In genomic region chr10:91287912-91288311, GRCh38 we compare ENCODE assay signal across 21 cellular contexts.
"Had no signal": no experiment of that assay in that cellular context is flagged by ENCODE, and none has a peak within 500 bp of the region (broad histone marks: within the 10 kb centered on the region; RNA-seq: fewer than 3 reads in every experiment).

No MANE protein-coding gene starts in this region.

- H3K4me3 Mint-ChIP-seq: activated CD8-positive, alpha-beta T cell treated with anti-CD3 and anti-CD28 coated beads, Interleukin-2, amount 10 ng/mL, durations not matched to agents 7 days and 5 days; activated naive CD8-positive, alpha-beta T cell; activated T-helper 1 cell treated with anti-CD3 and anti-CD28 coated beads, Interleukin-12 subunit alpha, Interleukin-12 subunit beta, Interleukin-2, Interleukin-4 antibody, amounts not matched to agents 30 ng/mL and 10 ng/mL and 1 ng/mL, durations not matched to agents 14 hours and 24 hours and 36 hours; nephron had no signal

- H3K4me3 ChIP-seq: smooth muscle cell, thoracic aorta, upper lobe of right lung had no signal

- H3K27me3 Mint-ChIP-seq: activated naive CD8-positive, alpha-beta T cell had no signal

- H3K27ac Mint-ChIP-seq: activated CD8-positive, alpha-beta T cell treated with anti-CD3 and anti-CD28 coated beads, Interleukin-2, amount 10 ng/mL, durations not matched to agents 7 days and 5 days; activated naive CD8-positive, alpha-beta T cell; activated T-helper 1 cell treated with anti-CD3 and anti-CD28 coated beads, Interleukin-12 subunit alpha, Interleukin-12 subunit beta, Interleukin-2, Interleukin-4 antibody, amounts not matched to agents 30 ng/mL and 10 ng/mL and 1 ng/mL, durations not matched to agents 14 hours and 24 hours and 36 hours; nephron had no signal

- H3K4me1 Mint-ChIP-seq: nephron had no signal

- H3K4me1 ChIP-seq: parathyroid adenoma had no signal

- H3K9me3 Mint-ChIP-seq: activated T-helper 1 cell treated with anti-CD3 and anti-CD28 coated beads, Interleukin-12 subunit alpha, Interleukin-12 subunit beta, Interleukin-2, Interleukin-4 antibody, amounts not matched to agents 30 ng/mL and 10 ng/mL and 1 ng/mL, durations not matched to agents 14 hours and 24 hours and 36 hours; nephron had no signal

- ATAC-seq: activated CD4-positive, CD25-positive, alpha-beta regulatory T cell treated with anti-CD3 and anti-CD28 coated beads, Interleukin-2, amount 50 U/mL, for 24 hours; activated CD8-positive, alpha-beta T cell treated with anti-CD3 and anti-CD28 coated beads, Interleukin-2, amount 10 ng/mL, durations not matched to agents 7 days and 5 days; sciatic nerve; SK-N-SH treated with all-trans-retinoic acid at 6 μM for 48 hours; upper lobe of right lung had no signal

- H3K36me3 Mint-ChIP-seq: activated naive CD8-positive, alpha-beta T cell had no signal

- H3K27ac ChIP-seq: epithelial cell of prostate, parathyroid adenoma, upper lobe of right lung had no signal

- H3K36me3 ChIP-seq: thoracic aorta had no signal

- H3K9ac ChIP-seq: parathyroid adenoma had no signal

- DNase-seq: activated CD4-positive, alpha-beta T cell treated with anti-CD3 and anti-CD28 coated beads, Interleukin-2, amount 50 U/mL, for 1 hour; activated CD8-positive, alpha-beta T cell treated with anti-CD3 and anti-CD28 coated beads, Interleukin-2, amount 10 ng/mL, durations not matched to agents 7 days and 5 days; activated gamma-delta T cell treated with Interleukin-2 at 50 U/mL for 16 hours; amniotic stem cell; cerebellar nuclear complex; cortex of kidney; midbrain; stimulated activated CD4-positive, alpha-beta T cell treated with anti-CD3 and anti-CD28 coated beads, Interleukin-15, amount 100 ng/mL, for 24 hours; stimulated activated CD8-positive, alpha-beta memory T cell treated with anti-CD3 and anti-CD28 coated beads, Interleukin-4, amount 100 ng/mL, for 48 hours; stimulated activated naive CD4-positive, alpha-beta T cell treated with Interleukin-2 at 50 U/mL for 16 hours; upper lobe of right lung had no signal

- H3K9me3 ChIP-seq: thoracic aorta, upper lobe of right lung had no signal

- H3K27me3 ChIP-seq: upper lobe of right lung had no signal
